ENCODE assay signal across 18 cellular contexts in the genomic region with DNA sequence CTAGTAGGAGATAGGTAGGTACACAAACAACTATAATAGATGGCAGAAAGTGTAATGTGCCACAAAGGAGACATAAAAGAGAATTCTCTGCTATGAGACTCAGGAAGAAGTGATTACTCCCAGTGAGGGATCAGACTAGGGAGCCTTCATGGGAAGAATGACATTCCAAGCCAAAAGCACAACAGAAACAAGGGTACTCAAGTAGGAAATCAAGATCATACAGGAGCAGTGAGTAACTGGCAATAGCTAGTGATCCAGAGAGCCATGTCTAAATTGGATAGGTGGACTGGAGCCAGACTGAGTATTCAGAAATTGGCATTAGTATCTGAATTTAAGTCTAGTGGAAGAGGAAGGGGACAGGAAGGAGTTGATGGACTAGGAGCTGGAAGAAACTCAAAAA. TPM values are rescaled to one million over a fixed set of nuclear protein-coding genes. Genes with fewer than 3 reads are reported as not detected.
DNase-seq lines count a peak whose midpoint lies in the region; ATAC-seq, FAIRE-seq and TF ChIP-seq lines count a peak whose summit lies in the region.
"Had no signal": no experiment of that assay in that cellular context is flagged by ENCODE, and none has a peak within 500 bp of the region (broad histone marks: within the 10 kb centered on the region; RNA-seq: fewer than 3 reads in every experiment).

No MANE protein-coding gene starts in this region.

- no peaks in the 10 kb centered on the region for H3K27me3 ChIP-seq in SK-N-SH (ENCODE audit: insufficient read depth)
- no peaks in the 10 kb centered on the region for H3K27me3 ChIP-seq in small intestine (ENCODE audit: control insufficient read depth in 2 of 2, insufficient read depth in 2 of 2, low read length in 2 of 2)
- H3K27me3 ChIP-seq: foreskin keratinocyte, tibial nerve had no signal

- no peak overlapping the region for H3K9ac ChIP-seq in SK-N-SH

- peaks cover 20% of the 10 kb centered on the region for H3K79me2 ChIP-seq in SK-N-SH (ENCODE audit: insufficient read depth)

- no peaks in the 10 kb centered on the region for H3K9me2 ChIP-seq in SK-N-SH

- peak overlapping the region; percentile 90 for H3K27ac Mint-ChIP-seq in T-helper 17 cell

- H3K36me3 Mint-ChIP-seq in T-helper 17 cell (ENCODE audit: low read depth) = peaks cover 12% of the 10 kb centered on the region

- TF ChIP-seq CTCF in SK-N-SH (IDR thresholded peaks at IDR 0.05) = no peak
- no peak for TF ChIP-seq CTCF in fibroblast of mammary gland (conservative IDR thresholded peaks at IDR 0.05; ENCODE audit: control insufficient read depth, insufficient read depth, low read depth, low read length)
- TF ChIP-seq CTCF in GM13976 (IDR thresholded peaks at IDR 0.05; ENCODE audit: borderline replicate concordance, control extremely low read depth, extremely low read depth, insufficient read depth, missing control alignments) = no peak

- H3K9me3 ChIP-seq in SK-N-SH (no peaks in the 10 kb centered on the region), T-helper 17 cell (ENCODE audit: control insufficient read depth, low read length, poor library complexity, severe bottlenecking) (no peaks in the 10 kb centered on the region), small intestine (ENCODE audit: control insufficient read depth, low read depth) (no peaks in the 10 kb centered on the region)
- H3K9me3 ChIP-seq: tibial nerve had no signal

- no peak for TF ChIP-seq RAD21 in SK-N-SH (IDR thresholded peaks at IDR 0.05; ENCODE audit: low read length)

- no peak for FAIRE-seq in small intestine (lab: Jason Lieb, UNC)

- CTCF ChIA-PET in SK-N-SH (lab: Yijun Ruan, JAX) = interaction anchor here (1.4 kb wide), 1 partner anchor 27 kb away, joined by 3 read pairs; no protein-coding TSS in a partner anchor

- POLR2A ChIA-PET in SK-N-SH (lab: Yijun Ruan, JAX) = no interaction called here

- H4K20me1 ChIP-seq in SK-N-SH (ENCODE audit: insufficient read depth) = no peaks in the 10 kb centered on the region

- no peak overlapping the region for H2AFZ ChIP-seq in SK-N-SH (ENCODE audit: low read depth)

- peak overlapping the region; percentile 84 for H3K4me3 Mint-ChIP-seq in T-helper 17 cell

- no peak for ATAC-seq in SK-N-SH treated with all-trans-retinoic acid at 6 μM for 48 hours
- no peak for ATAC-seq in T-helper 17 cell
- ATAC-seq: foreskin keratinocyte, sciatic nerve had no signal

- H3K27ac ChIP-seq in SK-N-SH (ENCODE audit: low read depth in 2 of 2, low read length in 1 of 2) = no peak overlapping the region; a peak in 1 of 4 replicates
- peak overlapping the region; percentile 32 to 55 for H3K27ac ChIP-seq in small intestine (ENCODE audit: low read depth in 1 of 2, low read length in 1 of 2)
- H3K27ac ChIP-seq: 22Rv1, foreskin keratinocyte, WERI-Rb-1 had no signal

- in situ Hi-C loops in GM13976 (cut with MboI; ENCODE audit: low sequenced_read_pairs, unreplicated experiment) = no loop called here

- H3K36me3 ChIP-seq in SK-N-SH (replicated peaks in 1 of 2; ENCODE audit: control insufficient read depth in 1 of 2, insufficient read depth in 2 of 2, low read length in 1 of 2) (no peaks in the 10 kb centered on the region), small intestine (ENCODE audit: control insufficient read depth in 2 of 2, insufficient read depth in 2 of 2, low read length in 2 of 2) (no peaks in the 10 kb centered on the region)
- H3K36me3 ChIP-seq: tibial nerve, WERI-Rb-1 had no signal

- H3F3A ChIP-seq in SK-N-SH (replicated peaks; ENCODE audit: insufficient read depth) = peaks cover 8% of the 10 kb centered on the region

- no peaks in the 10 kb centered on the region for H3K27me3 Mint-ChIP-seq in T-helper 17 cell

- no peak overlapping the region for H3K4me3 ChIP-seq in SK-N-SH (ENCODE audit: low read depth in 2 of 2, low read length in 1 of 2)
- no peak overlapping the region for H3K4me3 ChIP-seq in fibroblast of mammary gland (ENCODE audit: control insufficient read depth, low read depth, low read length)
- no peak overlapping the region for H3K4me3 ChIP-seq in small intestine (ENCODE audit: low read depth in 1 of 2, low read length in 2 of 2)
- H3K4me3 ChIP-seq: tibial nerve had no signal

- peak overlapping the region; percentile 29; the same call in 1 of the 2 replicates for H3K4me2 ChIP-seq in SK-N-SH

- H3K4me1 ChIP-seq in SK-N-SH (ENCODE audit: control insufficient read depth in 1 of 2, insufficient read depth in 2 of 2, low read depth in 1 of 2, low read length in 1 of 2) = peaks cover 0 to 3% of the 10 kb centered on the region in 2 experiments; a peak in 1 of 4 replicates
- peaks cover 5 to 23% of the 10 kb centered on the region in 2 donors for H3K4me1 ChIP-seq in small intestine (ENCODE audit: control insufficient read depth in 2 of 2, insufficient read depth in 1 of 2, low read depth in 1 of 2, low read length in 1 of 2)

- no peak for DNase-seq in SK-N-SH
- no peak for DNase-seq in T-helper 17 cell
- peak; percentile 30 for DNase-seq in fibroblast of mammary gland (ENCODE audit: low read depth)
- DNase-seq in small intestine = no peak
- no peak for DNase-seq in SIG-M5 (lab: John Stamatoyannopoulos, UW)
- DNase-seq in GM13976 (ENCODE audit: low spot score) = no peak
- no peak for DNase-seq in anterior cingulate cortex (lab: John Stamatoyannopoulos, UW)
- DNase-seq: activated naive CD4-positive, alpha-beta T cell; foreskin keratinocyte; islet precursor cell; NCI-H1105 treated with DMSO at 0.1 percent for 48 hours; NCI-H524; Right ventricle myocardium superior; WERI-Rb-1 had no signal

- TF ChIP-seq EP300 in SK-N-SH (IDR thresholded peaks at IDR 0.05; ENCODE audit: borderline replicate concordance in 1 of 2, low read depth in 1 of 2, low read length in 1 of 2) = no peak

- H3K4me1 Mint-ChIP-seq in T-helper 17 cell = peaks cover 66% of the 10 kb centered on the region

TF ChIP-seq in SK-N-SH, 30 proteins besides CTCF, POLR2A, EP300 and RAD21 (continues in another document):
- TF ChIP-seq, protein P1, sequence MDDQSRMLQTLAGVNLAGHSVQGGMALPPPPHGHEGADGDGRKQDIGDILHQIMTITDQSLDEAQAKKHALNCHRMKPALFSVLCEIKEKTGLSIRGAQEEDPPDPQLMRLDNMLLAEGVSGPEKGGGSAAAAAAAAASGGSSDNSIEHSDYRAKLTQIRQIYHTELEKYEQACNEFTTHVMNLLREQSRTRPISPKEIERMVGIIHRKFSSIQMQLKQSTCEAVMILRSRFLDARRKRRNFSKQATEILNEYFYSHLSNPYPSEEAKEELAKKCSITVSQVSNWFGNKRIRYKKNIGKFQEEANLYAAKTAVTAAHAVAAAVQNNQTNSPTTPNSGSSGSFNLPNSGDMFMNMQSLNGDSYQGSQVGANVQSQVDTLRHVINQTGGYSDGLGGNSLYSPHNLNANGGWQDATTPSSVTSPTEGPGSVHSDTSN (IDR thresholded peaks at IDR 0.05) = no peak
- TF ChIP-seq SIN3A (IDR thresholded peaks at IDR 0.05; ENCODE audit: borderline replicate concordance, low read depth, low read length) (no peak), RXRA (IDR thresholded peaks at IDR 0.05; ENCODE audit: borderline replicate concordance, low read depth) (no peak), ELF1 (IDR thresholded peaks at IDR 0.05) (no peak)
- TF ChIP-seq, protein P2, sequence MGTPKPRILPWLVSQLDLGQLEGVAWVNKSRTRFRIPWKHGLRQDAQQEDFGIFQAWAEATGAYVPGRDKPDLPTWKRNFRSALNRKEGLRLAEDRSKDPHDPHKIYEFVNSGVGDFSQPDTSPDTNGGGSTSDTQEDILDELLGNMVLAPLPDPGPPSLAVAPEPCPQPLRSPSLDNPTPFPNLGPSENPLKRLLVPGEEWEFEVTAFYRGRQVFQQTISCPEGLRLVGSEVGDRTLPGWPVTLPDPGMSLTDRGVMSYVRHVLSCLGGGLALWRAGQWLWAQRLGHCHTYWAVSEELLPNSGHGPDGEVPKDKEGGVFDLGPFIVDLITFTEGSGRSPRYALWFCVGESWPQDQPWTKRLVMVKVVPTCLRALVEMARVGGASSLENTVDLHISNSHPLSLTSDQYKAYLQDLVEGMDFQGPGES (IDR thresholded peaks at IDR 0.05; ENCODE audit: low read depth, low read length) = no peak

TF ChIP-seq in SK-N-SH treated with all-trans-retinoic acid at 6 μM for 48 hours, 23 proteins besides CTCF, POLR2A, EP300 and RAD21 (continues in another document):
- TF ChIP-seq GLIS3 (CRISPR knock-in tag; IDR thresholded peaks at IDR 0.05) (no peak), ZFP3 (CRISPR knock-in tag; IDR thresholded peaks at IDR 0.05) (no peak), RARB (CRISPR knock-in tag; IDR thresholded peaks at IDR 0.05) (no peak), ARNTL (CRISPR knock-in tag; IDR thresholded peaks at IDR 0.05; ENCODE audit: borderline replicate concordance, low read depth) (no peak), ZFP30 (CRISPR knock-in tag; IDR thresholded peaks at IDR 0.05) (no peak), SNAI2 (CRISPR knock-in tag; IDR thresholded peaks at IDR 0.05) (no peak), TOX (CRISPR knock-in tag; IDR thresholded peaks at IDR 0.05; ENCODE audit: borderline replicate concordance) (no peak), ZNF70 (CRISPR knock-in tag; IDR thresholded peaks at IDR 0.05) (no peak), PPARA (CRISPR knock-in tag; IDR thresholded peaks at IDR 0.05; ENCODE audit: borderline replicate concordance) (no peak), TCF4 (CRISPR knock-in tag; IDR thresholded peaks at IDR 0.05; ENCODE audit: borderline replicate concordance) (no peak), OSR1 (CRISPR knock-in tag; IDR thresholded peaks at IDR 0.05) (no peak), ZNF8 (CRISPR knock-in tag; IDR thresholded peaks at IDR 0.05) (no peak), ZNF565 (CRISPR knock-in tag; conservative IDR thresholded peaks at IDR 0.05; ENCODE audit: low read depth) (no peak), BACH2 (CRISPR knock-in tag; IDR thresholded peaks at IDR 0.05; ENCODE audit: borderline replicate concordance) (no peak)
- TF ChIP-seq, protein P3, sequence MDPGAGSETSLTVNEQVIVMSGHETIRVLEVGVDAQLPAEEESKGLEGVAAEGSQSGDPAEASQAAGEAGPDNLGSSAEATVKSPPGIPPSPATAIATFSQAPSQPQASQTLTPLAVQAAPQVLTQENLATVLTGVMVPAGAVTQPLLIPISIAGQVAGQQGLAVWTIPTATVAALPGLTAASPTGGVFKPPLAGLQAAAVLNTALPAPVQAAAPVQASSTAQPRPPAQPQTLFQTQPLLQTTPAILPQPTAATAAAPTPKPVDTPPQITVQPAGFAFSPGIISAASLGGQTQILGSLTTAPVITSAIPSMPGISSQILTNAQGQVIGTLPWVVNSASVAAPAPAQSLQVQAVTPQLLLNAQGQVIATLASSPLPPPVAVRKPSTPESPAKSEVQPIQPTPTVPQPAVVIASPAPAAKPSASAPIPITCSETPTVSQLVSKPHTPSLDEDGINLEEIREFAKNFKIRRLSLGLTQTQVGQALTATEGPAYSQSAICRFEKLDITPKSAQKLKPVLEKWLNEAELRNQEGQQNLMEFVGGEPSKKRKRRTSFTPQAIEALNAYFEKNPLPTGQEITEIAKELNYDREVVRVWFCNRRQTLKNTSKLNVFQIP (CRISPR knock-in tag; IDR thresholded peaks at IDR 0.05; ENCODE audit: borderline replicate concordance, low read depth) = no peak

RNA-seq across cellular contexts. Expression of a gene that starts 10.7 kb away (rescaled TPM):
- 10.1 and 12.7 TPM in 2 replicates for polyA plus RNA-seq in SK-N-SH (2012; rRNA removed)
- polyA plus RNA-seq in SK-N-SH (2012; cell fraction: cytosol; rRNA removed) = 9.4 and 13.4 TPM in 2 replicates
- polyA plus RNA-seq in SK-N-SH (2012; cell fraction: nucleus; rRNA removed) = 11.3 and 13.1 TPM in 2 replicates
- 10 to 100 TPM; 71.0 to 72.1 TPM for total RNA-seq in T-helper 17 cell
- polyA plus RNA-seq in small intestine = 10 to 100 TPM in 2 of 3 donors, 1 to 10 TPM in 1; 10.0 to 18.5 (median 15.2) TPM

Comparison
In these comparisons a context has a peak if more than half of its experiments do, and no peak if none do; other contexts are left out.
1. H3K27ac ChIP-seq: peak in small intestine (2 of 2); none in SK-N-SH (0 of 2).